19 cellular contexts compared by ENCODE assay signal in the genomic region with DNA sequence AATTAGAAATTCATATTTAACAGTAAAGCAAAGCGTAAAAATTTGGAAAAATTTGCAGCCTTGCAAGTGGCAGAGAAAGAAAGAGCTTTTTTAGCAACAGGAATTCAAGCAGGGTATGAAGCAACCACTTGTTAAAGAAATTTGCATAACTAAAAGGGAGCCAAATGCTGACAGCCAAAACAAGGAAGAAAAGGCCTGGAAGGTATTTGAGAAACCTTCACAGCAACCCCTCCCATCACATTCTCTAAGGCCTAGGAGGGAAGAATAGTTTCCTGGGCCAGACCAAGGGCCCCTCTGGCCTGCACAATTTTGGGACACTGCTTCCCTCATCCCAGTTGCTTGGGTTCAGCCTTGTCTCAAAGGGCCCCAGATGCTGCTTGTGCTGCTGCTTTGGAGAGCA.
DNase-seq lines count a peak whose midpoint lies in the region; ATAC-seq and TF ChIP-seq lines count a peak whose summit lies in the region.
"Had no signal": no experiment of that assay in that cellular context is flagged by ENCODE, and none has a peak within 500 bp of the region (broad histone marks: within the 10 kb centered on the region; RNA-seq: fewer than 3 reads in every experiment).

No MANE protein-coding gene starts in this region.

- H3K27ac ChIP-seq in HUES64 (ENCODE audit: low read depth, low read length) (peak overlapping the region; percentile 83), endodermal cell (ENCODE audit: low read depth, low read length) (no peak overlapping the region)
- H3K27ac ChIP-seq in CD8-positive, alpha-beta T cell (ENCODE audit: low read depth, low read length) = no peak overlapping the region
- H3K27ac ChIP-seq: 22Rv1, A549, C4-2B had no signal

- no peak for ATAC-seq in CD8-positive, alpha-beta T cell
- no peak for ATAC-seq in GM21515 (IDR thresholded peaks at IDR 0.05; ENCODE audit: unreplicated experiment)
- ATAC-seq: A549, GM12878 had no signal

- DNase-seq in ELF-1 (ENCODE audit: low read depth, low spot score) (peak; percentile 69), endodermal cell (peak; percentile 54), DMS153 treated with DMSO at 0.1 percent for 48 hours (lab: John Stamatoyannopoulos, UW; ENCODE audit: unreplicated experiment) (no peak), SIG-M5 treated with dmso at 0.1 percent for 504 hours (lab: John Stamatoyannopoulos, UW; ENCODE audit: unreplicated experiment) (no peak)
- no peak for DNase-seq in CD8-positive, alpha-beta T cell
- DNase-seq: AML-193; CD4-positive, alpha-beta T cell; DMS153; DMS79 treated with DMSO at 0.1 percent for 48 hours; HCEC 1CT; KBM-7 had no signal

- peaks cover 36% of the 10 kb centered on the region for H3K9me3 Mint-ChIP-seq in endodermal cell
- peaks cover 8% of the 10 kb centered on the region for H3K9me3 Mint-ChIP-seq in CD8-positive, alpha-beta T cell

- WGBS in HUES64 = 100% methylated on average over 1 of the region's 1 CpG
- WGBS in endodermal cell (ENCODE audit: insufficient coverage in 1 of 2, insufficient read length in 1 of 2), 2 experiments = 83 to 93% methylated on average over 1 of the region's 1 CpG

- H3K9ac ChIP-seq in HUES64 (ENCODE audit: low read depth, low read length) (no peak overlapping the region), endodermal cell (ENCODE audit: extremely low read depth, low read length, poor library complexity, severe bottlenecking) (no peak overlapping the region)

- CTCF ChIA-PET in CD8-positive, alpha-beta T cell (lab: Charles Lee) = no interaction called here

- H3K9me3 ChIP-seq in HUES64 (ENCODE audit: insufficient read depth, low read depth, low read length) (peaks cover 26% of the 10 kb centered on the region), endodermal cell (ENCODE audit: control insufficient read depth, low read length) (no peaks in the 10 kb centered on the region), iPS-18c (ENCODE audit: control insufficient read depth, insufficient read depth, low read length) (peaks cover 3% of the 10 kb centered on the region)
- no peaks in the 10 kb centered on the region for H3K9me3 ChIP-seq in CD8-positive, alpha-beta T cell (ENCODE audit: low read length)
- H3K9me3 ChIP-seq: A549 had no signal

- TF ChIP-seq CTCF in endodermal cell (conservative IDR thresholded peaks at IDR 0.05) = no peak
- no peak for TF ChIP-seq CTCF in CD8-positive, alpha-beta T cell (IDR thresholded peaks at IDR 0.05)

- no peaks in the 10 kb centered on the region for H3K27me3 Mint-ChIP-seq in endodermal cell (ENCODE audit: insufficient read depth)
- H3K27me3 Mint-ChIP-seq in CD8-positive, alpha-beta T cell (ENCODE audit: low read depth) = no peaks in the 10 kb centered on the region
- H3K27me3 Mint-ChIP-seq: CD4-positive, alpha-beta T cell; IgD-negative memory B cell had no signal

- H3K27me3 ChIP-seq in HUES64 (ENCODE audit: insufficient read depth, low read length) = no peaks in the 10 kb centered on the region
- H3K27me3 ChIP-seq in endodermal cell (ENCODE audit: control insufficient read depth, insufficient read depth, low read length, poor library complexity, severe bottlenecking) = no peaks in the 10 kb centered on the region
- no peaks in the 10 kb centered on the region for H3K27me3 ChIP-seq in CD8-positive, alpha-beta T cell (ENCODE audit: insufficient read depth, low read length)

- H3K4me1 Mint-ChIP-seq in endodermal cell = no peaks in the 10 kb centered on the region
- no peaks in the 10 kb centered on the region for H3K4me1 Mint-ChIP-seq in CD8-positive, alpha-beta T cell (ENCODE audit: low read depth)
- H3K4me1 Mint-ChIP-seq: IgD-negative memory B cell had no signal

- no peaks in the 10 kb centered on the region for H3K36me3 ChIP-seq in HUES64 (ENCODE audit: insufficient read depth, low read length)
- H3K36me3 ChIP-seq in endodermal cell (ENCODE audit: control insufficient read depth, insufficient read depth, low read length) = no peaks in the 10 kb centered on the region
- no peaks in the 10 kb centered on the region for H3K36me3 ChIP-seq in CD8-positive, alpha-beta T cell (ENCODE audit: insufficient read depth, low read length)

- H3K36me3 Mint-ChIP-seq in endodermal cell (ENCODE audit: low read depth) = peaks cover 4% of the 10 kb centered on the region
- H3K36me3 Mint-ChIP-seq in CD8-positive, alpha-beta T cell = no peaks in the 10 kb centered on the region

- intact Hi-C loops in CD8-positive, alpha-beta T cell (cut with DNase I, micrococcal nuclease) = no loop called here

- no peak overlapping the region for H3K4me3 ChIP-seq in HUES64 (ENCODE audit: low read length)
- no peak overlapping the region for H3K4me3 ChIP-seq in endodermal cell (ENCODE audit: low read length)
- peak overlapping the region; percentile 9; the same call in 1 of the 2 replicates for H3K4me3 ChIP-seq in iPS-18c (ENCODE audit: insufficient read depth, low read depth, low read length)
- no peak overlapping the region for H3K4me3 ChIP-seq in CD8-positive, alpha-beta T cell (ENCODE audit: low read depth, low read length)
- H3K4me3 ChIP-seq: A549, GM12878 had no signal

- POLR2A ChIA-PET in CD8-positive, alpha-beta T cell (lab: Charles Lee) = no interaction called here

- H3K27ac Mint-ChIP-seq in endodermal cell = no peak overlapping the region
- H3K27ac Mint-ChIP-seq in CD8-positive, alpha-beta T cell = no peak overlapping the region
- H3K27ac Mint-ChIP-seq: CD4-positive, alpha-beta T cell; IgD-negative memory B cell had no signal

- H3K4me3 Mint-ChIP-seq in endodermal cell = no peak overlapping the region
- no peak overlapping the region for H3K4me3 Mint-ChIP-seq in CD8-positive, alpha-beta T cell
- H3K4me3 Mint-ChIP-seq: CD4-positive, alpha-beta T cell; IgD-negative memory B cell had no signal

- H3K4me1 ChIP-seq in HUES64 (ENCODE audit: insufficient read depth, low read length) (no peaks in the 10 kb centered on the region), endodermal cell (ENCODE audit: control insufficient read depth, insufficient read depth, low read length) (no peaks in the 10 kb centered on the region)
- no peaks in the 10 kb centered on the region for H3K4me1 ChIP-seq in CD8-positive, alpha-beta T cell (ENCODE audit: insufficient read depth, low read length)
- H3K4me1 ChIP-seq: A549 had no signal

Comparison
In these comparisons a context has a peak if more than half of its experiments do, and no peak if none do; other contexts are left out.
1. DNase-seq: peak in ELF-1 (single experiment) and endodermal cell (single experiment); none in CD8-positive, alpha-beta T cell (0 of 7), DMS153 treated with DMSO at 0.1 percent for 48 hours (single experiment) and SIG-M5 treated with dmso at 0.1 percent for 504 hours (single experiment).